ENCODE assay signal across 1 cellular context in the genomic region with DNA sequence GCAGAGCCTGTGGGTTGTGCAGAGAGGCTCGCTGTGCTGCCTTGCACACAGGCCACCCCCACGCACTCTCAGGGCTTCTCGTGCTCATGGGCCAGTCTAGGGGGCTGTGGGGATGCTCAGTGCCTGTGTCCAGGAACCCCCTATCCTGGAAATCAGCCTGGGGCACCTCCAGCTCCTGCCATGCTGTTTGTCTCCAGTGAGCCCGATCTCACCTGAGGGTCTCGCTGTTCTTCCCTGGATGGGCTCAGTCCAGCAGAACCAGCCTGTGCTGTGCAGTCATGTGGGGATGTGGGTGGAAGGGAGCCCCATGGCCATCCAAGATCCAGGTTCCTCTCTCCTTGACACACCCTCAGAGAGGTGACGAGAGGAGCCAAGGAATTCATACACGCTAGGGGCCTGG.
TF ChIP-seq lines count a peak whose summit lies in the region.

No MANE protein-coding gene starts in this region.

TF ChIP-seq in HepG2, 621 proteins besides CTCF, POLR2A, EP300 and RAD21:
- TF ChIP-seq, protein P1, sequence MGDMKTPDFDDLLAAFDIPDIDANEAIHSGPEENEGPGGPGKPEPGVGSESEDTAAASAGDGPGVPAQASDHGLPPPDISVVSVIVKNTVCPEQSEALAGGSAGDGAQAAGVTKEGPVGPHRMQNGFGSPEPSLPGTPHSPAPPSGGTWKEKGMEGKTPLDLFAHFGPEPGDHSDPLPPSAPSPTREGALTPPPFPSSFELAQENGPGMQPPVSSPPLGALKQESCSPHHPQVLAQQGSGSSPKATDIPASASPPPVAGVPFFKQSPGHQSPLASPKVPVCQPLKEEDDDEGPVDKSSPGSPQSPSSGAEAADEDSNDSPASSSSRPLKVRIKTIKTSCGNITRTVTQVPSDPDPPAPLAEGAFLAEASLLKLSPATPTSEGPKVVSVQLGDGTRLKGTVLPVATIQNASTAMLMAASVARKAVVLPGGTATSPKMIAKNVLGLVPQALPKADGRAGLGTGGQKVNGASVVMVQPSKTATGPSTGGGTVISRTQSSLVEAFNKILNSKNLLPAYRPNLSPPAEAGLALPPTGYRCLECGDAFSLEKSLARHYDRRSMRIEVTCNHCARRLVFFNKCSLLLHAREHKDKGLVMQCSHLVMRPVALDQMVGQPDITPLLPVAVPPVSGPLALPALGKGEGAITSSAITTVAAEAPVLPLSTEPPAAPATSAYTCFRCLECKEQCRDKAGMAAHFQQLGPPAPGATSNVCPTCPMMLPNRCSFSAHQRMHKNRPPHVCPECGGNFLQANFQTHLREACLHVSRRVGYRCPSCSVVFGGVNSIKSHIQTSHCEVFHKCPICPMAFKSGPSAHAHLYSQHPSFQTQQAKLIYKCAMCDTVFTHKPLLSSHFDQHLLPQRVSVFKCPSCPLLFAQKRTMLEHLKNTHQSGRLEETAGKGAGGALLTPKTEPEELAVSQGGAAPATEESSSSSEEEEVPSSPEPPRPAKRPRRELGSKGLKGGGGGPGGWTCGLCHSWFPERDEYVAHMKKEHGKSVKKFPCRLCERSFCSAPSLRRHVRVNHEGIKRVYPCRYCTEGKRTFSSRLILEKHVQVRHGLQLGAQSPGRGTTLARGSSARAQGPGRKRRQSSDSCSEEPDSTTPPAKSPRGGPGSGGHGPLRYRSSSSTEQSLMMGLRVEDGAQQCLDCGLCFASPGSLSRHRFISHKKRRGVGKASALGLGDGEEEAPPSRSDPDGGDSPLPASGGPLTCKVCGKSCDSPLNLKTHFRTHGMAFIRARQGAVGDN (CRISPR knock-in tag; IDR thresholded peaks at IDR 0.05): peak; percentile 28; the same call in 1 of the 2 replicates
- TF ChIP-seq CSRNP1 (CRISPR knock-in tag; IDR thresholded peaks at IDR 0.05): no peak
- TF ChIP-seq NBN (conservative IDR thresholded peaks at IDR 0.05): no peak
- TF ChIP-seq ZBED4 (CRISPR knock-in tag; IDR thresholded peaks at IDR 0.05; ENCODE audit: borderline replicate concordance): no peak
